ENCODE assay signal across 1 cellular context in genomic region chr1:15370781-15371467, GRCh38.
TF ChIP-seq lines count a peak whose summit lies in the region.

No MANE protein-coding gene starts in this region.

TF ChIP-seq in HepG2, 621 proteins besides CTCF, POLR2A, EP300 and RAD21 (continued from another document and continues in another):
- TF ChIP-seq THAP9 (CRISPR knock-in tag; IDR thresholded peaks at IDR 0.05; ENCODE audit: borderline replicate concordance): no peak; the same call in 1 of the 2 replicates
- TF ChIP-seq SMC3 (IDR thresholded peaks at IDR 0.05; ENCODE audit: low read length): no peak
- no peak for TF ChIP-seq ZNF468 (CRISPR knock-in tag; IDR thresholded peaks at IDR 0.05)
- TF ChIP-seq TCF7L2 (IDR thresholded peaks at IDR 0.05; ENCODE audit: low read depth, low read length): no peak
- TF ChIP-seq GATAD2A (CRISPR knock-in tag; IDR thresholded peaks at IDR 0.05): peak; percentile 76
- TF ChIP-seq PHF5A (CRISPR knock-in tag; IDR thresholded peaks at IDR 0.05; ENCODE audit: low read depth, unreplicated experiment): no peak
- no peak for TF ChIP-seq PHF20 (CRISPR knock-in tag; IDR thresholded peaks at IDR 0.05)
- no peak for TF ChIP-seq ZNF704 (CRISPR knock-in tag; IDR thresholded peaks at IDR 0.05; ENCODE audit: borderline replicate concordance)
- TF ChIP-seq ZBTB25 (CRISPR knock-in tag; IDR thresholded peaks at IDR 0.05): no peak
- TF ChIP-seq ZNF333 (CRISPR knock-in tag; IDR thresholded peaks at IDR 0.05; ENCODE audit: borderline replicate concordance): no peak
- no peak for TF ChIP-seq IRF2 (CRISPR knock-in tag; IDR thresholded peaks at IDR 0.05)
- 0 out of 2 replicates have a peak, but pooled peaks have one; percentile 46 for TF ChIP-seq KDM3A (CRISPR knock-in tag; IDR thresholded peaks at IDR 0.05; ENCODE audit: low read depth)
- TF ChIP-seq ZBTB37 (CRISPR knock-in tag; IDR thresholded peaks at IDR 0.05): no peak
- no peak for TF ChIP-seq ADNP (CRISPR knock-in tag; IDR thresholded peaks at IDR 0.05)
- TF ChIP-seq ZNF264 (CRISPR knock-in tag; IDR thresholded peaks at IDR 0.05): no peak
- TF ChIP-seq SMAD1 (CRISPR knock-in tag; IDR thresholded peaks at IDR 0.05; ENCODE audit: borderline replicate concordance, low read depth): no peak
- TF ChIP-seq IKZF1 (IDR thresholded peaks at IDR 0.05): no peak
- TF ChIP-seq ZHX1 (CRISPR knock-in tag; IDR thresholded peaks at IDR 0.05; ENCODE audit: low read depth): 0 out of 2 replicates have a peak, but pooled peaks have one; percentile 40
- no peak for TF ChIP-seq ZNF564 (CRISPR knock-in tag; IDR thresholded peaks at IDR 0.05)
- no peak for TF ChIP-seq SP1 (IDR thresholded peaks at IDR 0.05)
- peak; percentile 52 for TF ChIP-seq SP1 (CRISPR knock-in tag; IDR thresholded peaks at IDR 0.05)
- no peak for TF ChIP-seq CEBPB (IDR thresholded peaks at IDR 0.05; ENCODE audit: borderline replicate concordance, low read depth, low read length)
- TF ChIP-seq ZNF567 (CRISPR knock-in tag; IDR thresholded peaks at IDR 0.05; ENCODE audit: borderline replicate concordance): no peak
- TF ChIP-seq ZNF569 (CRISPR knock-in tag; IDR thresholded peaks at IDR 0.05; ENCODE audit: borderline replicate concordance): no peak
- TF ChIP-seq ARNTL (CRISPR knock-in tag; IDR thresholded peaks at IDR 0.05): peak; percentile 45; the same call in 1 of the 2 replicates
- no peak for TF ChIP-seq ZNF138 (CRISPR knock-in tag; IDR thresholded peaks at IDR 0.05; ENCODE audit: low read depth)
- TF ChIP-seq BHLHE40 (IDR thresholded peaks at IDR 0.05; ENCODE audit: low read length): no peak
- TF ChIP-seq ZNF572 (CRISPR knock-in tag; IDR thresholded peaks at IDR 0.05): no peak
- no peak for TF ChIP-seq ETV6 (CRISPR knock-in tag; conservative IDR thresholded peaks at IDR 0.05)
- no peak for TF ChIP-seq THAP7 (CRISPR knock-in tag; IDR thresholded peaks at IDR 0.05)
- no peak for TF ChIP-seq SOX5 (CRISPR knock-in tag; IDR thresholded peaks at IDR 0.05; ENCODE audit: borderline replicate concordance)
- TF ChIP-seq PITX1 (CRISPR knock-in tag; IDR thresholded peaks at IDR 0.05): no peak; the same call in 1 of the 2 replicates
- peak; percentile 44; the same call in 1 of the 2 replicates for TF ChIP-seq MTA1 (CRISPR knock-in tag; IDR thresholded peaks at IDR 0.05; ENCODE audit: borderline replicate concordance)
- TF ChIP-seq BATF2 (CRISPR knock-in tag; IDR thresholded peaks at IDR 0.05): no peak
- TF ChIP-seq ZNF83 (CRISPR knock-in tag; IDR thresholded peaks at IDR 0.05; ENCODE audit: borderline replicate concordance): no peak
- TF ChIP-seq AKNA (CRISPR knock-in tag; IDR thresholded peaks at IDR 0.05; ENCODE audit: borderline replicate concordance): no peak
- TF ChIP-seq MNT (IDR thresholded peaks at IDR 0.05): peak; percentile 84
- TF ChIP-seq MXD4 (CRISPR knock-in tag; IDR thresholded peaks at IDR 0.05): peak; percentile 85; the same call in 1 of the 2 replicates
- TF ChIP-seq SPEN (CRISPR knock-in tag; IDR thresholded peaks at IDR 0.05; ENCODE audit: low read depth): peak; percentile 29; the same call in 1 of the 2 replicates
- TF ChIP-seq ZNF709 (CRISPR knock-in tag; IDR thresholded peaks at IDR 0.05): no peak
- TF ChIP-seq NR0B2 (CRISPR knock-in tag; IDR thresholded peaks at IDR 0.05): no peak
- no peak for TF ChIP-seq FLYWCH1 (CRISPR knock-in tag; IDR thresholded peaks at IDR 0.05)
- TF ChIP-seq DBP (CRISPR knock-in tag; IDR thresholded peaks at IDR 0.05; ENCODE audit: not compliant biosample characterization): no peak
- TF ChIP-seq SOX13 (IDR thresholded peaks at IDR 0.05): no peak
- 0 out of 4 replicates have a peak, but pooled peaks of 1 of the 2 experiments have one; percentile 2 for TF ChIP-seq SOX13 (CRISPR knock-in tag; conservative IDR thresholded peaks at IDR 0.05 in 1 of 2, IDR thresholded peaks at IDR 0.05 in 1 of 2)
- TF ChIP-seq SKI (IDR thresholded peaks at IDR 0.05; ENCODE audit: partially characterized antibody): peak; percentile 74
